Comparison of ENCODE assay signal across 10 cellular contexts in the genomic region with DNA sequence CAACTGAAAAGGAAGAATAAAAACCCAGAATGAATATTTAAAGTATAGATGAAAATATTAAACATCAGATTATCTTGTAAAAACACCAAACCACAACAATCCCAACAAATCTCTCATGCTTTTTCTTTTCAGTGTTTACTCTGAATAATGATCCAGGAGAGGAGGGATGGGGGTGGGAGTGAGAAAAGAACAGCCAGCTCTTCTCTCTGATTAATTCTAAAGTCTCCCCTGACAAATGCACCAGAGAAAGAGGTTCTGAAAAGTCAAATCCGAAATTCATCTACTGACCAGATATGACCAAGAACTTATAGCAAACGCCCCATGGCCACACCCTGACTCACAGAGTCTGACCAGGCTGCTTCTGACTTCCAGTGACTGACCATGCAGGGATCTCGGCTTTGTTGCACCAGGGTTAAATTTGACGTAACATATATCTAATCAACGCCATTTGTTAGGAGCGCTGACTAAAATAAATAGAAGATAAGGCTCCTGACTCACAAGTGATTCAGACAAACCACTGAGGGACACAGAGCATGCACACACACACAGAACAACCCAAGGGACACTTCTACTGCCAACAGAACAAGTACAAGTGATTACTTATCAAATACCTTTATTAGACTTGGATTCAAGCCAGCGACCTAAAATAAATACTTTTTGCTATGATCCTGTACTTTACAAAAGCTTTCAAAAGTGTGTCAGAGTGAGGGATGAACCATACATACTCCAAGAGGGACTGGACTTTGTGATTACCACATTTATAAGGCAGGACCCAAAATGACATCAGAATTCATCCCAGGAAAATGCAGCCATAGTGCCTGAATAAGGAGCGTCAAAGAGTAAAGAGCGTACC. TPM values are rescaled to one million over a fixed set of nuclear protein-coding genes. Genes with fewer than 3 reads are reported as not detected.
DNase-seq lines count a peak whose midpoint lies in the region; ATAC-seq and TF ChIP-seq lines count a peak whose summit lies in the region.
"Had no signal": no experiment of that assay in that cellular context is flagged by ENCODE, and none has a peak within 500 bp of the region (broad histone marks: within the 10 kb centered on the region; RNA-seq: fewer than 3 reads in every experiment).

No MANE protein-coding gene starts in this region.

- H3K27ac ChIP-seq in colonic mucosa = peak overlapping the region; percentile 68
- peak overlapping the region; percentile 68 for H3K27ac ChIP-seq in muscle layer of duodenum (ENCODE audit: low read length)
- peak overlapping the region in 1 of 2 donors; percentile 13 for H3K27ac ChIP-seq in coronary artery

- H3K4me3 ChIP-seq in MG63 (no peak overlapping the region), colonic mucosa (no peak overlapping the region), muscle layer of duodenum (ENCODE audit: low read depth in 1 of 2, low read length in 2 of 2) (no peak overlapping the region), coronary artery (no peak overlapping the region)
- H3K4me3 ChIP-seq: GM12878 had no signal

- peak; percentile 98 for DNase-seq in Caki2 (ENCODE audit: low read depth)
- peak; percentile 76 for DNase-seq in MG63
- DNase-seq in colonic mucosa = no peak
- DNase-seq in coronary artery (ENCODE audit: low spot score) = no peak
- no peak for DNase-seq in NCI-H2081 treated with DMSO at 0.1 percent for 48 hours (lab: John Stamatoyannopoulos, UW)
- no peak for DNase-seq in NCI-H82 treated with DMSO at 0.1 percent for 48 hours (lab: John Stamatoyannopoulos, UW; ENCODE audit: unreplicated experiment)
- DNase-seq: NCI-H526 had no signal

- no peak overlapping the region for H3K9ac ChIP-seq in colonic mucosa (ENCODE audit: low read depth in 2 of 2, low read length in 2 of 2)

- TF ChIP-seq CTCF in colonic mucosa (IDR thresholded peaks at IDR 0.05) (no peak), coronary artery (IDR thresholded peaks at IDR 0.05) (no peak)

- H3K36me3 ChIP-seq in MG63 (no peaks in the 10 kb centered on the region; the same call in 1 of the 2 replicates), colonic mucosa (no peaks in the 10 kb centered on the region), muscle layer of duodenum (ENCODE audit: control insufficient read depth in 1 of 2, insufficient read depth in 2 of 2, low read length in 2 of 2) (peaks cover 8 to 23% of the 10 kb centered on the region in 2 donors)

- no peak for ATAC-seq in esophagus mucosa
- ATAC-seq: GM12878 had no signal

- H3K9me3 ChIP-seq in MG63 (no peaks in the 10 kb centered on the region), colonic mucosa (no peaks in the 10 kb centered on the region), muscle layer of duodenum (ENCODE audit: control insufficient read depth in 1 of 2, low read length in 2 of 2) (no peaks in the 10 kb centered on the region)

- H3K27me3 ChIP-seq in MG63 = no peaks in the 10 kb centered on the region
- no peaks in the 10 kb centered on the region for H3K27me3 ChIP-seq in colonic mucosa
- H3K27me3 ChIP-seq in muscle layer of duodenum (ENCODE audit: low read depth, low read length) = no peaks in the 10 kb centered on the region

- intact Hi-C loops in colonic mucosa (cut with DNase I) = no loop called here

- in situ Hi-C loops in Caki2 (cut with HindIII; ENCODE audit: low pct_unique_long_range_greater_than_20kb, low sequenced_read_pairs) = no loop called here

- H3K4me1 ChIP-seq in colonic mucosa (peaks cover 11% of the 10 kb centered on the region), muscle layer of duodenum (ENCODE audit: control insufficient read depth in 1 of 2, insufficient read depth in 2 of 2, low read length in 2 of 2) (no peaks in the 10 kb centered on the region)

RNA-seq across cellular contexts. Expression of a gene that starts 9.3 kb away (rescaled TPM):
- total RNA-seq in Caki2 (2014; rRNA removed; shearing (Covaris generic); ENCODE audit: low replicate concordance) = 0.41 and 1.1 TPM in 2 replicates
- not detected in 2 replicates for total RNA-seq in MG63 (2014; rRNA removed; shearing (Covaris generic); ENCODE audit: low replicate concordance)
- total RNA-seq in colonic mucosa (1 to 10 TPM; 4.7 to 6.5 TPM), esophagus mucosa (1.5 TPM)

Comparison
In these comparisons a context has a peak if more than half of its experiments do, and no peak if none do; other contexts are left out.
1. DNase-seq: peak in Caki2 (single experiment) and MG63 (single experiment); none in colonic mucosa (single experiment), coronary artery (single experiment), NCI-H2081 treated with DMSO at 0.1 percent for 48 hours (single experiment) and NCI-H82 treated with DMSO at 0.1 percent for 48 hours (single experiment).